In the genomic region with DNA sequence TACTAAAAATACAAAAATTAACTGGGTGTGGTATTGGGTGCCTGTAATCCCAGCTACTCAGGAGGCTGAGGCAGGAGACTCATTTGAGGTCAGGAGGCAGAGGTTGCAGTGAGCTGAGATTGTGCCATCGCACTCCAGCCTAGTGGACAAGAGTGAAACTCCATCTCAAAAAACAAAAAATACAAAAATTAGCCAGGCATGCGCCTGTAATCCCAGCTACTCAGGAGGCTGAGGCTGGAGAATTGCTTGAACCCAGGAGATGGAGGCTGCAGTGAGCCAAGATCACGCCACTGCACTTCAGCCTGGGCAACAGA, we compare ENCODE assay signal across 1 cellular context.
TF ChIP-seq lines count a peak whose summit lies in the region.

No MANE protein-coding gene starts in this region.

TF ChIP-seq in HCT116, 20 proteins besides CTCF, POLR2A, EP300 and RAD21:
- TF ChIP-seq CBX3 (IDR thresholded peaks at IDR 0.05; ENCODE audit: low read depth) (peak; percentile 42), CEBPB (IDR thresholded peaks at IDR 0.05; ENCODE audit: low read depth) (peak; percentile 40; the same call in 1 of the 2 replicates)
